18 cellular contexts compared by ENCODE assay signal in the genomic region with DNA sequence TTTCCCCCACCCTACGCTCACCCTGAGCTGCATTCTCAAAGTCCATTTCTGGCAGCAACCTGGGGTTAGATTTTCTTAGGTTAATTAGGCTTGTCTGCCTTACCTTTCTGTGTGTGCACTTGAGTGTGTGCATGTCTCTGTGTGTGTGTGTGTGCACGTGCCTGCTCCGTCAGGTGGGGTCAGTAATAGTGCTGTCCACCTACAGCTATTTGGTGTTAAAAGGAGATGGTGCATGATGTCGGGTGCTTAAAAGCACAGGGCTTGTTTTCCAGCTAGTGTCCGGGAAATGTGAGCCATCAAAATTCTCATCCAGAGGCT.
A peak's percentile ranks its signal among the peaks of the same experiment; 100 is the strongest.
DNase-seq lines count a peak whose midpoint lies in the region; ATAC-seq and TF ChIP-seq lines count a peak whose summit lies in the region.
"Had no signal": no experiment of that assay in that cellular context is flagged by ENCODE, and none has a peak within 500 bp of the region (broad histone marks: within the 10 kb centered on the region; RNA-seq: fewer than 3 reads in every experiment).

No MANE protein-coding gene starts in this region.

- DNase-seq in DMS79 treated with DMSO at 0.1 percent for 48 hours (lab: John Stamatoyannopoulos, UW) (peak; percentile 32), DMS79 (lab: John Stamatoyannopoulos, UW) (no peak), endodermal cell (peak; percentile 42), mucosa of descending colon (no peak), NCI-H2171 (lab: John Stamatoyannopoulos, UW) (no peak)
- DNase-seq in activated T-helper 1 cell treated with anti-CD3 and anti-CD28 coated beads, Interleukin-12 subunit alpha, Interleukin-12 subunit beta, Interleukin-2, Interleukin-4 antibody, amounts not matched to agents 30 ng/mL and 10 ng/mL and 1 ng/mL, durations not matched to agents 14 hours and 24 hours and 36 hours (ENCODE audit: low spot score) = no peak
- DNase-seq: BE2C; Calu3; CD4-positive, alpha-beta T cell; GDM1; GOT3 had no signal

- WGBS in endodermal cell (ENCODE audit: insufficient coverage in 1 of 2, insufficient read length in 1 of 2), 2 experiments = 82 to 84% methylated on average over 4 to 5 of the region's 5 CpGs

- no peaks in the 10 kb centered on the region for H3K4me1 ChIP-seq in HEK293 (ENCODE audit: control insufficient read depth, insufficient read depth, low read length)
- H3K4me1 ChIP-seq in endodermal cell (ENCODE audit: control insufficient read depth, insufficient read depth, low read length) = no peaks in the 10 kb centered on the region
- H3K4me1 ChIP-seq in parathyroid adenoma = peaks cover 28% of the 10 kb centered on the region
- H3K4me1 ChIP-seq in mucosa of descending colon (ENCODE audit: low read depth) = no peaks in the 10 kb centered on the region

- H3K36me3 ChIP-seq in HEK293 (ENCODE audit: control insufficient read depth in 2 of 2, insufficient read depth in 1 of 2, low read length in 2 of 2) = no peaks in the 10 kb centered on the region
- H3K36me3 ChIP-seq in endodermal cell (ENCODE audit: control insufficient read depth, insufficient read depth, low read length) = no peaks in the 10 kb centered on the region
- H3K36me3 ChIP-seq in parathyroid adenoma (ENCODE audit: control insufficient read depth, insufficient read depth, low read length) = no peaks in the 10 kb centered on the region
- no peaks in the 10 kb centered on the region for H3K36me3 ChIP-seq in mucosa of descending colon (ENCODE audit: low read depth)
- H3K36me3 ChIP-seq: BE2C; BLaER1 treated with 17β-estradiol and CSF1 and Interleukin-3, amounts not matched to agents 10 nM and 100 nM had no signal

- intact Hi-C loops in mucosa of descending colon (cut with DNase I, micrococcal nuclease) = loop anchor here in 1 of 2 donors (5.0 kb wide), 1 partner anchor 604 kb away; no protein-coding TSS in a partner anchor
- intact Hi-C loops in activated T-helper 1 cell treated with anti-CD3 and anti-CD28 coated beads, Interleukin-12 subunit alpha, Interleukin-12 subunit beta, Interleukin-2, Interleukin-4 antibody, amounts not matched to agents 30 ng/mL and 10 ng/mL and 1 ng/mL, durations not matched to agents 14 hours and 24 hours and 36 hours (cut with micrococcal nuclease) = no loop called here

- no peaks in the 10 kb centered on the region for H3K79me2 ChIP-seq in parathyroid adenoma

- H3K27me3 Mint-ChIP-seq in endodermal cell (ENCODE audit: insufficient read depth) = no peaks in the 10 kb centered on the region
- peaks cover 5% of the 10 kb centered on the region for H3K27me3 Mint-ChIP-seq in activated T-helper 1 cell treated with anti-CD3 and anti-CD28 coated beads, Interleukin-12 subunit alpha, Interleukin-12 subunit beta, Interleukin-2, Interleukin-4 antibody, amounts not matched to agents 30 ng/mL and 10 ng/mL and 1 ng/mL, durations not matched to agents 14 hours and 24 hours and 36 hours (ENCODE audit: insufficient read depth)

- H2AFZ ChIP-seq in parathyroid adenoma = peak overlapping the region; percentile 73

- H3K4me3 ChIP-seq in HEK293 (ENCODE audit: low read depth, low read length) (no peak overlapping the region), endodermal cell (ENCODE audit: low read length) (no peak overlapping the region), parathyroid adenoma (ENCODE audit: low read depth, low read length) (no peak overlapping the region), mucosa of descending colon (no peak overlapping the region)
- H3K4me3 ChIP-seq: BLaER1 treated with 17β-estradiol and CSF1 and Interleukin-3, amounts not matched to agents 10 nM and 100 nM; GM12878 had no signal

- no peak overlapping the region for H3K4me2 ChIP-seq in parathyroid adenoma (ENCODE audit: low read length)
- H3K4me2 ChIP-seq: BLaER1 treated with 17β-estradiol and CSF1 and Interleukin-3, amounts not matched to agents 10 nM and 100 nM had no signal

- H3K4me3 Mint-ChIP-seq in endodermal cell = no peak overlapping the region
- H3K4me3 Mint-ChIP-seq in activated T-helper 1 cell treated with anti-CD3 and anti-CD28 coated beads, Interleukin-12 subunit alpha, Interleukin-12 subunit beta, Interleukin-2, Interleukin-4 antibody, amounts not matched to agents 30 ng/mL and 10 ng/mL and 1 ng/mL, durations not matched to agents 14 hours and 24 hours and 36 hours = no peak overlapping the region
- H3K4me3 Mint-ChIP-seq: CD14-positive monocyte; CD4-positive, alpha-beta T cell; HFFc6 had no signal

- H3K4me1 Mint-ChIP-seq in endodermal cell = peaks cover 3% of the 10 kb centered on the region
- H3K4me1 Mint-ChIP-seq in activated T-helper 1 cell treated with anti-CD3 and anti-CD28 coated beads, Interleukin-12 subunit alpha, Interleukin-12 subunit beta, Interleukin-2, Interleukin-4 antibody, amounts not matched to agents 30 ng/mL and 10 ng/mL and 1 ng/mL, durations not matched to agents 14 hours and 24 hours and 36 hours (ENCODE audit: low read depth) = no peaks in the 10 kb centered on the region
- H3K4me1 Mint-ChIP-seq: CD14-positive monocyte had no signal

- H3K27ac Mint-ChIP-seq in endodermal cell = no peak overlapping the region
- H3K27ac Mint-ChIP-seq in activated T-helper 1 cell treated with anti-CD3 and anti-CD28 coated beads, Interleukin-12 subunit alpha, Interleukin-12 subunit beta, Interleukin-2, Interleukin-4 antibody, amounts not matched to agents 30 ng/mL and 10 ng/mL and 1 ng/mL, durations not matched to agents 14 hours and 24 hours and 36 hours = no peak overlapping the region
- H3K27ac Mint-ChIP-seq: CD4-positive, alpha-beta T cell; HFFc6 had no signal

- H3K27ac ChIP-seq in HEK293 (ENCODE audit: extremely low read depth, low read depth, low read length) = no peak overlapping the region
- H3K27ac ChIP-seq in endodermal cell (ENCODE audit: low read depth, low read length) = no peak overlapping the region
- H3K27ac ChIP-seq in parathyroid adenoma = peak overlapping the region; percentile 88
- H3K27ac ChIP-seq: 22Rv1; BLaER1 treated with 17β-estradiol and CSF1 and Interleukin-3, amounts not matched to agents 10 nM and 100 nM had no signal

- no peaks in the 10 kb centered on the region for H3K9me3 Mint-ChIP-seq in endodermal cell
- H3K9me3 Mint-ChIP-seq in activated T-helper 1 cell treated with anti-CD3 and anti-CD28 coated beads, Interleukin-12 subunit alpha, Interleukin-12 subunit beta, Interleukin-2, Interleukin-4 antibody, amounts not matched to agents 30 ng/mL and 10 ng/mL and 1 ng/mL, durations not matched to agents 14 hours and 24 hours and 36 hours = no peaks in the 10 kb centered on the region
- H3K9me3 Mint-ChIP-seq: CD4-positive, alpha-beta T cell; HFFc6 had no signal

- TF ChIP-seq CTCF in HEK293 (tag by site-specific recombination; IDR thresholded peaks at IDR 0.05) (no peak), endodermal cell (conservative IDR thresholded peaks at IDR 0.05) (no peak), parathyroid adenoma (IDR thresholded peaks at IDR 0.05) (no peak), mucosa of descending colon (IDR thresholded peaks at IDR 0.05) (no peak)

- H3K36me3 Mint-ChIP-seq in endodermal cell (ENCODE audit: low read depth) = no peaks in the 10 kb centered on the region
- H3K36me3 Mint-ChIP-seq in activated T-helper 1 cell treated with anti-CD3 and anti-CD28 coated beads, Interleukin-12 subunit alpha, Interleukin-12 subunit beta, Interleukin-2, Interleukin-4 antibody, amounts not matched to agents 30 ng/mL and 10 ng/mL and 1 ng/mL, durations not matched to agents 14 hours and 24 hours and 36 hours (ENCODE audit: low read depth) = no peaks in the 10 kb centered on the region
- H3K36me3 Mint-ChIP-seq: CD14-positive monocyte had no signal

- POLR2A ChIA-PET in HEK293 (lab: Yijun Ruan, JAX) = no interaction called here

- H3K27me3 ChIP-seq in endodermal cell (ENCODE audit: control insufficient read depth, insufficient read depth, low read length, poor library complexity, severe bottlenecking) (no peaks in the 10 kb centered on the region), parathyroid adenoma (ENCODE audit: control insufficient read depth, insufficient read depth, low read length) (no peaks in the 10 kb centered on the region)
- H3K27me3 ChIP-seq: BE2C; BLaER1 treated with 17β-estradiol and CSF1 and Interleukin-3, amounts not matched to agents 10 nM and 100 nM had no signal

- ATAC-seq in mucosa of descending colon = no peak

- no peak overlapping the region for H3K9ac ChIP-seq in endodermal cell (ENCODE audit: extremely low read depth, low read length, poor library complexity, severe bottlenecking)
- H3K9ac ChIP-seq in parathyroid adenoma = no peak overlapping the region
- H3K9ac ChIP-seq: BLaER1 treated with 17β-estradiol and CSF1 and Interleukin-3, amounts not matched to agents 10 nM and 100 nM had no signal

- H3K9me3 ChIP-seq in HEK293 (ENCODE audit: control insufficient read depth, insufficient read depth, low read depth, low read length) = no peaks in the 10 kb centered on the region
- H3K9me3 ChIP-seq in endodermal cell (ENCODE audit: control insufficient read depth, low read length) = no peaks in the 10 kb centered on the region
- H3K9me3 ChIP-seq in parathyroid adenoma (ENCODE audit: control insufficient read depth, low read length) = no peaks in the 10 kb centered on the region
- no peaks in the 10 kb centered on the region for H3K9me3 ChIP-seq in mucosa of descending colon
- H3K9me3 ChIP-seq: BE2C; BLaER1 treated with 17β-estradiol and CSF1 and Interleukin-3, amounts not matched to agents 10 nM and 100 nM had no signal

- CTCF ChIA-PET in HEK293 (lab: Yijun Ruan, JAX) = interaction anchor here (0.6 to 3.7 kb wide), 33 partner anchors 10 to 605 kb away, joined by 3 to 45 read pairs (median 4); no protein-coding TSS in a partner anchor

TF ChIP-seq in HEK293, 187 proteins besides CTCF, POLR2A, EP300 and RAD21:
- TF ChIP-seq ZNF777 (tag by site-specific recombination; IDR thresholded peaks at IDR 0.05; ENCODE audit: borderline replicate concordance) = no peak
- peak; percentile 50; the same call in 1 of the 2 replicates for TF ChIP-seq ZSCAN4 (tag by site-specific recombination; IDR thresholded peaks at IDR 0.05)

Comparison
In these comparisons a context has a peak if more than half of its experiments do, and no peak if none do; other contexts are left out.
1. DNase-seq: peak in DMS79 treated with DMSO at 0.1 percent for 48 hours (single experiment) and endodermal cell (single experiment); none in DMS79 (single experiment), mucosa of descending colon (0 of 3), NCI-H2171 (single experiment) and activated T-helper 1 cell treated with anti-CD3 and anti-CD28 coated beads, Interleukin-12 subunit alpha, Interleukin-12 subunit beta, Interleukin-2, Interleukin-4 antibody, amounts not matched to agents 30 ng/mL and 10 ng/mL and 1 ng/mL, durations not matched to agents 14 hours and 24 hours and 36 hours (single experiment).